ENCODE assay signal across 27 cellular contexts in genomic region chr7:142716596-142716995, GRCh38. TPM values are rescaled to one million over a fixed set of nuclear protein-coding genes. Genes with fewer than 3 reads are reported as not detected.
A peak's percentile ranks its signal among the peaks of the same experiment; 100 is the strongest.
DNase-seq lines count a peak whose midpoint lies in the region; ATAC-seq and TF ChIP-seq lines count a peak whose summit lies in the region.
"Had no signal": no experiment of that assay in that cellular context is flagged by ENCODE, and none has a peak within 500 bp of the region (broad histone marks: within the 10 kb centered on the region; RNA-seq: fewer than 3 reads in every experiment).

No MANE protein-coding gene starts in this region.

- no peaks in the 10 kb centered on the region for H3K36me3 ChIP-seq in CD4-positive, alpha-beta memory T cell (ENCODE audit: insufficient read depth, low read length)
- H3K36me3 ChIP-seq in transverse colon, result no peaks in the 10 kb centered on the region
- H3K36me3 ChIP-seq: left ventricle myocardium inferior, sigmoid colon, suprapubic skin, vagina had no signal

- peak overlapping the region; percentile 40 for H3K4me3 Mint-ChIP-seq in activated CD8-positive, alpha-beta T cell treated with anti-CD3 and anti-CD28 coated beads, Interleukin-2, amount 10 ng/mL, durations not matched to agents 7 days and 5 days
- no peak overlapping the region for H3K4me3 Mint-ChIP-seq in activated CD8-positive, alpha-beta T cell treated with anti-CD3 and anti-CD28 coated beads for 36 hours
- peak overlapping the region; percentile 68 to 82 (median 74) for H3K4me3 Mint-ChIP-seq in CD4-positive, alpha-beta memory T cell
- H3K4me3 Mint-ChIP-seq in immature natural killer cell, result peak overlapping the region; percentile 42 to 88 (median 77)
- H3K4me3 Mint-ChIP-seq: activated B cell treated with CpG ODN at 0.5 μM for 24 hours, mesothelial cell of epicardium, nephron progenitor cell had no signal

- in situ Hi-C loops in transverse colon (cut with MboI; ENCODE audit: low pct_ligation_motif_present in 1 of 4, low pct_unique_long_range_greater_than_20kb in 1 of 4, low sequenced_read_pairs in 3 of 4), result no loop called here

- H3K4me1 Mint-ChIP-seq in activated CD8-positive, alpha-beta T cell treated with anti-CD3 and anti-CD28 coated beads, Interleukin-2, amount 10 ng/mL, durations not matched to agents 7 days and 5 days (ENCODE audit: low read depth), result peaks cover 82% of the 10 kb centered on the region
- peaks cover 42% of the 10 kb centered on the region for H3K4me1 Mint-ChIP-seq in activated CD8-positive, alpha-beta T cell treated with anti-CD3 and anti-CD28 coated beads for 36 hours (ENCODE audit: low read depth)
- peaks cover 25 to 70% (median 50%) of the 10 kb centered on the region in 4 donors for H3K4me1 Mint-ChIP-seq in CD4-positive, alpha-beta memory T cell
- H3K4me1 Mint-ChIP-seq in immature natural killer cell, result peaks cover 100% of the 10 kb centered on the region in 2 donors
- H3K4me1 Mint-ChIP-seq: mesothelial cell of epicardium, nephron progenitor cell had no signal

- intact Hi-C loops in activated CD8-positive, alpha-beta T cell treated with anti-CD3 and anti-CD28 coated beads for 36 hours (cut with micrococcal nuclease), result no loop called here
- intact Hi-C loops in CD4-positive, alpha-beta memory T cell (cut with micrococcal nuclease), result loop anchor here (10.0 kb wide), 1 partner anchor 82 kb away; no protein-coding TSS in a partner anchor
- intact Hi-C loops in transverse colon (cut with DNase I; ENCODE audit: low total_unique reads), result no loop called here

- no peak for DNase-seq in activated CD8-positive, alpha-beta T cell treated with anti-CD3 and anti-CD28 coated beads, Interleukin-2, amount 10 ng/mL, durations not matched to agents 7 days and 5 days
- no peak for DNase-seq in activated CD8-positive, alpha-beta T cell treated with anti-CD3 and anti-CD28 coated beads for 36 hours
- DNase-seq in CD4-positive, alpha-beta memory T cell, result no peak
- DNase-seq in UCSD-AML1 (lab: John Stamatoyannopoulos, UW; ENCODE audit: unreplicated experiment) (peak; percentile 12), immature natural killer cell (no peak), transverse colon (no peak), dermis blood vessel endothelial cell (no peak)
- DNase-seq: activated B cell treated with CpG ODN at 0.5 μM for 24 hours; DMS153; foreskin keratinocyte; KG1; left ventricle myocardium inferior; NCI-H146; NCI-H510A treated with DMSO at 0.1 percent for 48 hours; nephron progenitor cell; NK-92 treated with Interleukin-12 subunit alpha and Interleukin-12 subunit beta, amount 100 ng/mL, for 24 hours; sigmoid colon had no signal

- POLR2A ChIA-PET in activated CD8-positive, alpha-beta T cell treated with anti-CD3 and anti-CD28 coated beads, Interleukin-2, amount 10 ng/mL, durations not matched to agents 7 days and 5 days (lab: Charles Lee), result interaction anchor here (1.2 to 3.2 kb wide), 3 partner anchors 68 to 93 kb away, joined by 3 to 19 read pairs (median 4); no protein-coding TSS in a partner anchor
- POLR2A ChIA-PET in activated CD8-positive, alpha-beta T cell treated with anti-CD3 and anti-CD28 coated beads for 36 hours (lab: Charles Lee), result interaction anchor here (5.6 kb wide), 1 partner anchor 82 kb away, joined by 42 read pairs; no protein-coding TSS in a partner anchor
- POLR2A ChIA-PET in CD4-positive, alpha-beta memory T cell (lab: Charles Lee; ENCODE audit: partially characterized antibody), result interaction anchor here (1.0 to 8.1 kb wide), 8 partner anchors 66 to 92 kb away, joined by 3 to 117 read pairs (median 4); no protein-coding TSS in a partner anchor

- no peaks in the 10 kb centered on the region for H3K36me3 Mint-ChIP-seq in activated CD8-positive, alpha-beta T cell treated with anti-CD3 and anti-CD28 coated beads, Interleukin-2, amount 10 ng/mL, durations not matched to agents 7 days and 5 days (ENCODE audit: low read depth)
- no peaks in the 10 kb centered on the region for H3K36me3 Mint-ChIP-seq in activated CD8-positive, alpha-beta T cell treated with anti-CD3 and anti-CD28 coated beads for 36 hours (ENCODE audit: low read depth)
- no peaks in the 10 kb centered on the region for H3K36me3 Mint-ChIP-seq in CD4-positive, alpha-beta memory T cell
- no peaks in the 10 kb centered on the region for H3K36me3 Mint-ChIP-seq in immature natural killer cell
- H3K36me3 Mint-ChIP-seq: mesothelial cell of epicardium had no signal

- WGBS in transverse colon (ENCODE audit: low coverage in 1 of 2), 2 donors, result 70 to 80% methylated on average over 1 to 2 of the region's 2 CpGs

- H3K27ac ChIP-seq in CD4-positive, alpha-beta memory T cell (ENCODE audit: low read depth, low read length), result no peak overlapping the region
- no peak overlapping the region for H3K27ac ChIP-seq in transverse colon
- H3K27ac ChIP-seq: C4-2B, foreskin keratinocyte, hepatocyte, left ventricle myocardium inferior, sigmoid colon, suprapubic skin, vagina had no signal

- H3K4me1 ChIP-seq in CD4-positive, alpha-beta memory T cell (ENCODE audit: insufficient read depth, low read length), result peaks cover 75% of the 10 kb centered on the region
- H3K4me1 ChIP-seq in transverse colon, result no peaks in the 10 kb centered on the region
- H3K4me1 ChIP-seq: foreskin keratinocyte, left ventricle myocardium inferior, sigmoid colon, suprapubic skin, vagina had no signal

- no peaks in the 10 kb centered on the region for H3K27me3 ChIP-seq in CD4-positive, alpha-beta memory T cell (ENCODE audit: insufficient read depth, low read length)
- no peaks in the 10 kb centered on the region for H3K27me3 ChIP-seq in transverse colon
- H3K27me3 ChIP-seq: foreskin keratinocyte, hepatocyte, suprapubic skin, vagina had no signal

- no peak for TF ChIP-seq EP300 in transverse colon (IDR thresholded peaks at IDR 0.05; ENCODE audit: low read depth)

- no peaks in the 10 kb centered on the region for H3K27me3 Mint-ChIP-seq in activated CD8-positive, alpha-beta T cell treated with anti-CD3 and anti-CD28 coated beads, Interleukin-2, amount 10 ng/mL, durations not matched to agents 7 days and 5 days (ENCODE audit: low read depth)
- no peaks in the 10 kb centered on the region for H3K27me3 Mint-ChIP-seq in activated CD8-positive, alpha-beta T cell treated with anti-CD3 and anti-CD28 coated beads for 36 hours
- H3K27me3 Mint-ChIP-seq in CD4-positive, alpha-beta memory T cell, result no peaks in the 10 kb centered on the region
- peaks cover 0 to 12% (median 10%) of the 10 kb centered on the region in 3 donors for H3K27me3 Mint-ChIP-seq in immature natural killer cell (ENCODE audit: low read depth in 3 of 3)
- H3K27me3 Mint-ChIP-seq: activated B cell treated with CpG ODN at 0.5 μM for 24 hours had no signal

- CTCF ChIA-PET in activated CD8-positive, alpha-beta T cell treated with anti-CD3 and anti-CD28 coated beads, Interleukin-2, amount 10 ng/mL, durations not matched to agents 7 days and 5 days (lab: Charles Lee), result interaction anchor here (1.9 kb wide), 2 partner anchors 30 to 67 kb away, joined by 4 to 11 read pairs; no protein-coding TSS in a partner anchor
- CTCF ChIA-PET in activated CD8-positive, alpha-beta T cell treated with anti-CD3 and anti-CD28 coated beads for 36 hours (lab: Charles Lee), result interaction anchor here (0.8 kb wide), 1 partner anchor 95 kb away, joined by 3 read pairs; no protein-coding TSS in a partner anchor
- CTCF ChIA-PET in CD4-positive, alpha-beta memory T cell (lab: Charles Lee; ENCODE audit: partially characterized antibody), result interaction anchor here (0.9 to 7.1 kb wide), 4 partner anchors 28 to 94 kb away, joined by 3 to 83 read pairs (median 39); no protein-coding TSS in a partner anchor

- H3K4me3 ChIP-seq in CD4-positive, alpha-beta memory T cell (ENCODE audit: low read length in 2 of 2), result no peak overlapping the region
- H3K4me3 ChIP-seq in transverse colon, result no peak overlapping the region
- H3K4me3 ChIP-seq: hepatocyte, left ventricle myocardium inferior, sigmoid colon, suprapubic skin, vagina had no signal

- no peak for TF ChIP-seq CTCF in activated CD8-positive, alpha-beta T cell treated with anti-CD3 and anti-CD28 coated beads for 36 hours (IDR thresholded peaks at IDR 0.05)
- no peak for TF ChIP-seq CTCF in transverse colon (IDR thresholded peaks at IDR 0.05)

- peak overlapping the region; percentile 83 for H3K27ac Mint-ChIP-seq in activated CD8-positive, alpha-beta T cell treated with anti-CD3 and anti-CD28 coated beads, Interleukin-2, amount 10 ng/mL, durations not matched to agents 7 days and 5 days
- no peak overlapping the region for H3K27ac Mint-ChIP-seq in activated CD8-positive, alpha-beta T cell treated with anti-CD3 and anti-CD28 coated beads for 36 hours
- peak overlapping the region in 4 of 7 donors; percentile 51 to 77 (median 70) for H3K27ac Mint-ChIP-seq in CD4-positive, alpha-beta memory T cell
- peak overlapping the region; percentile 92 to 100 (median 96) for H3K27ac Mint-ChIP-seq in immature natural killer cell
- H3K27ac Mint-ChIP-seq: activated B cell treated with CpG ODN at 0.5 μM for 24 hours, mesothelial cell of epicardium, nephron progenitor cell had no signal

- ATAC-seq in activated CD8-positive, alpha-beta T cell treated with anti-CD3 and anti-CD28 coated beads, Interleukin-2, amount 10 ng/mL, durations not matched to agents 7 days and 5 days, result no peak
- no peak for ATAC-seq in activated CD8-positive, alpha-beta T cell treated with anti-CD3 and anti-CD28 coated beads for 36 hours
- no peak for ATAC-seq in HG03442 (IDR thresholded peaks at IDR 0.05; ENCODE audit: unreplicated experiment)
- ATAC-seq: foreskin keratinocyte, Panc1 had no signal

- no peaks in the 10 kb centered on the region for H3K9me3 Mint-ChIP-seq in activated CD8-positive, alpha-beta T cell treated with anti-CD3 and anti-CD28 coated beads, Interleukin-2, amount 10 ng/mL, durations not matched to agents 7 days and 5 days (ENCODE audit: insufficient read depth)
- H3K9me3 Mint-ChIP-seq in activated CD8-positive, alpha-beta T cell treated with anti-CD3 and anti-CD28 coated beads for 36 hours, result no peaks in the 10 kb centered on the region
- H3K9me3 Mint-ChIP-seq in CD4-positive, alpha-beta memory T cell, result no peaks in the 10 kb centered on the region
- no peaks in the 10 kb centered on the region for H3K9me3 Mint-ChIP-seq in immature natural killer cell
- H3K9me3 Mint-ChIP-seq: activated B cell treated with CpG ODN at 0.5 μM for 24 hours, mesothelial cell of epicardium, nephron progenitor cell had no signal

- TF ChIP-seq POLR2A in transverse colon (IDR thresholded peaks at IDR 0.05), result no peak

- no peaks in the 10 kb centered on the region for H3K9me3 ChIP-seq in CD4-positive, alpha-beta memory T cell (ENCODE audit: control insufficient read depth in 1 of 2, low read length in 2 of 2)
- no peaks in the 10 kb centered on the region for H3K9me3 ChIP-seq in transverse colon
- H3K9me3 ChIP-seq: left ventricle myocardium inferior, sigmoid colon, suprapubic skin, vagina had no signal

RNA-seq across cellular contexts. Expression of gene PRSS1, which starts 32.7 kb away (rescaled TPM):
- total RNA-seq in activated CD8-positive, alpha-beta T cell treated with anti-CD3 and anti-CD28 coated beads, Interleukin-2, amount 10 ng/mL, durations not matched to agents 7 days and 5 days, result not detected
- not detected for total RNA-seq in activated CD8-positive, alpha-beta T cell treated with anti-CD3 and anti-CD28 coated beads for 36 hours
- total RNA-seq in CD4-positive, alpha-beta memory T cell, result under 1 TPM in 1 of 2 experiments, not detected in 1; 0.44 TPM
- not detected for polyA plus RNA-seq in CD4-positive, alpha-beta memory T cell
- polyA plus RNA-seq in immature natural killer cell, result under 1 TPM in 1 of 3 donors, not detected in 2; 0.13 TPM
- total RNA-seq in transverse colon (not detected), dermis blood vessel endothelial cell (not detected in 2 replicates)
- total RNA-seq: activated B cell treated with CpG ODN at 0.5 μM for 24 hours; cerebellum; foreskin keratinocyte; G401; left ventricle myocardium inferior; mesothelial cell of epicardium; sigmoid colon; suprapubic skin; T-helper 2 cell treated with Interferon-gamma antibody and Interleukin-4, amounts not matched to agents 100 ng/mL and 5 ng/mL, for 36 hours; vagina had no signal
- polyA plus RNA-seq: foreskin keratinocyte had no signal

RNA-seq across cellular contexts. Expression of gene PRSS2, which starts 54.2 kb away (rescaled TPM):
- not detected for total RNA-seq in activated CD8-positive, alpha-beta T cell treated with anti-CD3 and anti-CD28 coated beads, Interleukin-2, amount 10 ng/mL, durations not matched to agents 7 days and 5 days
- total RNA-seq in activated CD8-positive, alpha-beta T cell treated with anti-CD3 and anti-CD28 coated beads for 36 hours, result not detected
- total RNA-seq in CD4-positive, alpha-beta memory T cell, result not detected
- not detected for polyA plus RNA-seq in CD4-positive, alpha-beta memory T cell
- polyA plus RNA-seq in immature natural killer cell, result not detected
- total RNA-seq in transverse colon (not detected), dermis blood vessel endothelial cell (not detected in 2 replicates)
- total RNA-seq: activated B cell treated with CpG ODN at 0.5 μM for 24 hours; cerebellum; foreskin keratinocyte; G401; left ventricle myocardium inferior; mesothelial cell of epicardium; sigmoid colon; suprapubic skin; T-helper 2 cell treated with Interferon-gamma antibody and Interleukin-4, amounts not matched to agents 100 ng/mL and 5 ng/mL, for 36 hours; vagina had no signal
